ENCODE assay signal across 18 cellular contexts in genomic region chr3:143081365-143081764, GRCh38.
"Had no signal": no experiment of that assay in that cellular context is flagged by ENCODE, and none has a peak within 500 bp of the region (broad histone marks: within the 10 kb centered on the region; RNA-seq: fewer than 3 reads in every experiment).

No MANE protein-coding gene starts in this region.

- H3K27ac Mint-ChIP-seq: brain, nephron progenitor cell, WTC11 had no signal

- H3K27me3 ChIP-seq: heart right ventricle, pancreas, right lobe of liver, transverse colon, vagina had no signal

- H3K9me3 ChIP-seq: heart right ventricle, pancreas, right lobe of liver, transverse colon, vagina had no signal

- H3K4me1 Mint-ChIP-seq: brain had no signal

- H3K27ac ChIP-seq: pancreas, right lobe of liver, skin epidermis, transverse colon, vagina had no signal

- H3K36me3 ChIP-seq: heart right ventricle, pancreas, right lobe of liver, transverse colon, vagina had no signal

- DNase-seq: activated CD4-positive, alpha-beta T cell treated with anti-CD3 and anti-CD28 coated beads for 48 hours; activated gamma-delta T cell; aorta; heart right ventricle; islet precursor cell; left cardiac atrium; nephron progenitor cell; pancreas; right lobe of liver; stimulated activated CD4-positive, alpha-beta T cell treated with anti-CD3 and anti-CD28 coated beads, Interleukin-1b, Interleukin-23, amount 100 ng/mL, for 48 hours; T1000 had no signal

- FAIRE-seq: pancreas had no signal

- H3K4me3 Mint-ChIP-seq: activated naive CD4-positive, alpha-beta T cell treated with anti-CD3 and anti-CD28 coated beads, Interleukin-2, amount 50 U/mL, for 24 hours; brain; nephron progenitor cell; WTC11 had no signal

- H3K4me3 ChIP-seq: heart right ventricle, pancreas, right lobe of liver, skin epidermis, transverse colon, vagina had no signal

- ATAC-seq: heart right ventricle, left cardiac atrium, pancreas, WTC11 had no signal

- H3K27me3 Mint-ChIP-seq: activated naive CD4-positive, alpha-beta T cell treated with anti-CD3 and anti-CD28 coated beads, Interleukin-2, amount 50 U/mL, for 24 hours had no signal

- H3K36me3 Mint-ChIP-seq: activated naive CD4-positive, alpha-beta T cell treated with anti-CD3 and anti-CD28 coated beads, Interleukin-2, amount 50 U/mL, for 24 hours; brain had no signal

- H3K4me1 ChIP-seq: pancreas, right lobe of liver, transverse colon, vagina had no signal

- H3K9me3 Mint-ChIP-seq: activated naive CD4-positive, alpha-beta T cell treated with anti-CD3 and anti-CD28 coated beads, Interleukin-2, amount 50 U/mL, for 24 hours; T-helper 1 cell treated with Interleukin-12 subunit alpha and Interleukin-12 subunit beta and Interleukin-4 antibody, amounts not matched to agents 30 μg/mL and 1 μg/mL, for 36 hours had no signal
